In genomic region chr7:79880312-79880711, GRCh38 we compare ENCODE assay signal across 16 cellular contexts.
A peak's percentile ranks its signal among the peaks of the same experiment; 100 is the strongest.
DNase-seq lines count a peak whose midpoint lies in the region; ATAC-seq lines count a peak whose summit lies in the region.
"Had no signal": no experiment of that assay in that cellular context is flagged by ENCODE, and none has a peak within 500 bp of the region (broad histone marks: within the 10 kb centered on the region; RNA-seq: fewer than 3 reads in every experiment).

No MANE protein-coding gene starts in this region.

- DNase-seq in D341Med (ENCODE audit: low spot score): peak; percentile 38
- peak; percentile 94 for DNase-seq in NCI-H1417 treated with DMSO at 0.1 percent for 48 hours (lab: John Stamatoyannopoulos, UW)
- DNase-seq in NCI-H524 treated with DMSO at 0.1 percent for 48 hours (lab: John Stamatoyannopoulos, UW): peak; percentile 73
- peak; percentile 7 for DNase-seq in iPS-NIHi11 (ENCODE audit: low spot score)
- no peak for DNase-seq in stimulated activated CD8-positive, alpha-beta memory T cell treated with anti-CD3 and anti-CD28 coated beads, Interleukin-4, amount 100 ng/mL, for 48 hours
- DNase-seq in RKO (ENCODE audit: low spot score): no peak
- DNase-seq: EL, erythroblast, NCI-H2029, tibial artery had no signal

- ATAC-seq in HG02981 (IDR thresholded peaks at IDR 0.05; ENCODE audit: unreplicated experiment): no peak
- no peak for ATAC-seq in HG02678 (IDR thresholded peaks at IDR 0.05; ENCODE audit: unreplicated experiment)
- ATAC-seq: activated CD4-positive, CD25-positive, alpha-beta regulatory T cell treated with anti-CD3 and anti-CD28 coated beads, Interleukin-2, amount 50 U/mL, for 24 hours; gastroesophageal sphincter; left lobe of liver; stimulated activated effector memory CD8-positive, alpha-beta T cell treated with anti-CD3 and anti-CD28 coated beads, Interleukin-12 subunit alpha, Interleukin-12 subunit beta, amount 100 ng/mL, for 72 hours had no signal

Comparison
In these comparisons a context has a peak if more than half of its experiments do, and no peak if none do; other contexts are left out.
1. DNase-seq: peak in D341Med (single experiment), NCI-H1417 treated with DMSO at 0.1 percent for 48 hours (single experiment), NCI-H524 treated with DMSO at 0.1 percent for 48 hours (single experiment) and iPS-NIHi11 (single experiment); none in stimulated activated CD8-positive, alpha-beta memory T cell treated with anti-CD3 and anti-CD28 coated beads, Interleukin-4, amount 100 ng/mL, for 48 hours (single experiment) and RKO (single experiment).